ENCODE assay signal across 14 cellular contexts in the genomic region with DNA sequence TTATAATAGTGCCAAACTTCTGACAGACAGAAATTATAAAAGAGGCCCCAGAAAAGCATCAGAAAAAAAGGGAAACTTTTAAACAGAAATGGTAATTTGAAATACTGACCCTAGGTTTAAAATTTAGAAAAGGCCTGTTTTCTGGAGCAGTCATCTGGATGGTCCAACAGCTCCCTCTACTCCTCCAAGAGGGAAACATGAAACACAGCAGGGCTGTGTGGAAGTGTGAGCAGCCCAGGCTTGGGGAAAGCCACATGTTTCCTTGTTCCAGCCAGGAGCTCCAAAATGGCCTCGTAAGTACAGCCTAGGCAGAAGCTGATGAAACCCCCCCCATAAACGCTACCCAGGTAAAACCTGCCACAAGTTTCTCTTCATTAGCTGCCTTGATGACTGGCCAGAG.
DNase-seq lines count a peak whose midpoint lies in the region; ATAC-seq, FAIRE-seq and TF ChIP-seq lines count a peak whose summit lies in the region.
"Had no signal": no experiment of that assay in that cellular context is flagged by ENCODE, and none has a peak within 500 bp of the region (broad histone marks: within the 10 kb centered on the region; RNA-seq: fewer than 3 reads in every experiment).

No MANE protein-coding gene starts in this region.

- no peak for FAIRE-seq in bronchial epithelial cell (lab: Jason Lieb, UNC)
- FAIRE-seq: endometrium had no signal

- ATAC-seq in GM21825 (IDR thresholded peaks at IDR 0.05; ENCODE audit: unreplicated experiment) (no peak), HG02970 (IDR thresholded peaks at IDR 0.05; ENCODE audit: low FRiP score, unreplicated experiment) (no peak)
- ATAC-seq: activated CD8-positive, alpha-beta T cell treated with anti-CD3 and anti-CD28 coated beads for 36 hours had no signal

- peak; percentile 58 for DNase-seq in DMS153 (lab: John Stamatoyannopoulos, UW)
- DNase-seq in DMS153 treated with DMSO at 0.1 percent for 48 hours (lab: John Stamatoyannopoulos, UW; ENCODE audit: unreplicated experiment), result no peak
- DNase-seq in NCI-H524 treated with DMSO at 0.1 percent for 48 hours (lab: John Stamatoyannopoulos, UW), result peak; percentile 31
- peak; percentile 5 for DNase-seq in bronchial epithelial cell (ENCODE audit: low read depth)
- peak; percentile 6 for DNase-seq in myocyte (ENCODE audit: low read depth)
- no peak for DNase-seq in T-helper 2 cell
- DNase-seq: 8988T; activated CD8-positive, alpha-beta T cell treated with anti-CD3 and anti-CD28 coated beads for 36 hours; NCI-H1417 treated with DMSO at 0.1 percent for 48 hours; ovary; stimulated activated CD4-positive, alpha-beta T cell treated with anti-CD3 and anti-CD28 coated beads, Interleukin-4, amount 100 ng/mL, for 24 hours had no signal

- H3K36me3 ChIP-seq in bronchial epithelial cell (ENCODE audit: control insufficient read depth, insufficient read depth, low read length), result no peaks in the 10 kb centered on the region
- H3K36me3 ChIP-seq: ovary had no signal

- no peak overlapping the region for H3K4me3 ChIP-seq in bronchial epithelial cell (ENCODE audit: low read depth, low read length)
- H3K4me3 ChIP-seq: ovary had no signal

- no peak for TF ChIP-seq CTCF in bronchial epithelial cell (IDR thresholded peaks at IDR 0.05; ENCODE audit: insufficient read depth, low read length, severe bottlenecking)

- no peaks in the 10 kb centered on the region for H3K27me3 ChIP-seq in bronchial epithelial cell (ENCODE audit: control insufficient read depth, insufficient read depth, low read length)
- H3K27me3 ChIP-seq: ovary had no signal

Comparison
In these comparisons a context has a peak if more than half of its experiments do, and no peak if none do; other contexts are left out.
1. DNase-seq: peak in DMS153 (single experiment), NCI-H524 treated with DMSO at 0.1 percent for 48 hours (single experiment), bronchial epithelial cell (single experiment) and myocyte (single experiment); none in DMS153 treated with DMSO at 0.1 percent for 48 hours (single experiment) and T-helper 2 cell (0 of 5).